1 cellular context compared by ENCODE assay signal in genomic region chr10:14959221-14960057, GRCh38.
TF ChIP-seq lines count a peak whose summit lies in the region.

Gene MEIG1, plus strand, starts transcription at chr10:14959388. Its CDS starts 7,081 bp downstream, at chr10:14966469.

TF ChIP-seq in HepG2, 621 proteins besides CTCF, POLR2A, EP300 and RAD21 (continued from another document and continues in another):
- 0 out of 2 replicates have a peak, but pooled peaks have one; percentile 52 for TF ChIP-seq PRDM10 (CRISPR knock-in tag; IDR thresholded peaks at IDR 0.05; ENCODE audit: low read depth)
- peak; percentile 88 for TF ChIP-seq U2AF1 (optimal IDR thresholded peaks at IDR 0.05; ENCODE audit: low read depth, low read length)
- TF ChIP-seq GMEB1 (CRISPR knock-in tag; IDR thresholded peaks at IDR 0.05; ENCODE audit: borderline replicate concordance), result no peak; the same call in 1 of the 2 replicates
- TF ChIP-seq TFDP2 (CRISPR knock-in tag; IDR thresholded peaks at IDR 0.05), result peak; percentile 51; the same call in 1 of the 2 replicates
- no peak; the same call in 1 of the 2 replicates for TF ChIP-seq ZNF232 (CRISPR knock-in tag; IDR thresholded peaks at IDR 0.05; ENCODE audit: borderline replicate concordance)
- 0 out of 2 replicates have a peak, but pooled peaks have one; percentile 31 for TF ChIP-seq ZNF142 (CRISPR knock-in tag; IDR thresholded peaks at IDR 0.05)
- 0 out of 2 replicates have a peak, but pooled peaks have one; percentile 52 for TF ChIP-seq ISX (CRISPR knock-in tag; conservative IDR thresholded peaks at IDR 0.05)
- peak; percentile 86; the same call in 1 of the 2 replicates for TF ChIP-seq ZNF598 (CRISPR knock-in tag; IDR thresholded peaks at IDR 0.05; ENCODE audit: borderline replicate concordance)
- 0 out of 2 replicates have a peak, but pooled peaks have one; percentile 28 for TF ChIP-seq JUND (CRISPR knock-in tag; IDR thresholded peaks at IDR 0.05)
- no peak for TF ChIP-seq MATR3 (CRISPR knock-in tag; IDR thresholded peaks at IDR 0.05)
- peak; percentile 75 for TF ChIP-seq RFX1 (IDR thresholded peaks at IDR 0.05)
- TF ChIP-seq STAT6 (CRISPR knock-in tag; IDR thresholded peaks at IDR 0.05; ENCODE audit: borderline replicate concordance), result 0 out of 2 replicates have a peak, but pooled peaks have one; percentile 43
- peak; percentile 86 for TF ChIP-seq GATAD1 (CRISPR knock-in tag; IDR thresholded peaks at IDR 0.05)
- peak; percentile 52; the same call in 1 of the 2 replicates for TF ChIP-seq TBX2 (CRISPR knock-in tag; IDR thresholded peaks at IDR 0.05; ENCODE audit: borderline replicate concordance)
- peak; percentile 39; the same call in 1 of the 2 replicates for TF ChIP-seq ZNF292 (CRISPR knock-in tag; IDR thresholded peaks at IDR 0.05; ENCODE audit: borderline replicate concordance, low read depth)
- TF ChIP-seq ZNF3 (CRISPR knock-in tag; IDR thresholded peaks at IDR 0.05), result no peak
- 0 out of 2 replicates have a peak, but pooled peaks have one; percentile 54 for TF ChIP-seq ZBTB7A (CRISPR knock-in tag; IDR thresholded peaks at IDR 0.05)
- peak; percentile 79; the same call in 1 of the 2 replicates for TF ChIP-seq NKX3-1 (CRISPR knock-in tag; IDR thresholded peaks at IDR 0.05)
- peak; percentile 48; the same call in 1 of the 2 replicates for TF ChIP-seq ZNF441 (CRISPR knock-in tag; IDR thresholded peaks at IDR 0.05; ENCODE audit: borderline replicate concordance)
- TF ChIP-seq ZNF44 (CRISPR knock-in tag; IDR thresholded peaks at IDR 0.05), result peak; percentile 37; the same call in 1 of the 2 replicates
- TF ChIP-seq DR1 (CRISPR knock-in tag; IDR thresholded peaks at IDR 0.05), result no peak; the same call in none of the 2 replicates
- no peak for TF ChIP-seq RERE (CRISPR knock-in tag; IDR thresholded peaks at IDR 0.05; ENCODE audit: low read depth)
- TF ChIP-seq HCFC1 (IDR thresholded peaks at IDR 0.05; ENCODE audit: low read depth, low read length), result no peak
- TF ChIP-seq KDM6A (CRISPR knock-in tag; IDR thresholded peaks at IDR 0.05; ENCODE audit: low read depth), result no peak
- peak; percentile 57; the same call in 1 of the 2 replicates for TF ChIP-seq REPIN1 (CRISPR knock-in tag; IDR thresholded peaks at IDR 0.05; ENCODE audit: borderline replicate concordance, low read depth)
- TF ChIP-seq RXRA (CRISPR knock-in tag; IDR thresholded peaks at IDR 0.05), result peak; percentile 43; the same call in 1 of the 2 replicates
- peak; percentile 43; the same call in 1 of the 2 replicates for TF ChIP-seq ZBTB7B (CRISPR knock-in tag; IDR thresholded peaks at IDR 0.05)
- TF ChIP-seq ZNF674 (CRISPR knock-in tag; IDR thresholded peaks at IDR 0.05; ENCODE audit: low read depth), result no peak
- 0 out of 2 replicates have a peak, but pooled peaks have one; percentile 55 for TF ChIP-seq ZNF552 (CRISPR knock-in tag; IDR thresholded peaks at IDR 0.05; ENCODE audit: borderline replicate concordance)
- TF ChIP-seq ZNF451 (CRISPR knock-in tag; IDR thresholded peaks at IDR 0.05), result peak; percentile 6; the same call in 1 of the 2 replicates
- TF ChIP-seq RBAK (CRISPR knock-in tag; IDR thresholded peaks at IDR 0.05), result no peak
- TF ChIP-seq SIN3A (IDR thresholded peaks at IDR 0.05; ENCODE audit: borderline replicate concordance, low read depth, low read length), result peak; percentile 70; the same call in 1 of the 2 replicates
- peak; percentile 81 for TF ChIP-seq THAP11 (CRISPR knock-in tag; IDR thresholded peaks at IDR 0.05)
